In genomic region chr15:80036067-80036466, GRCh38 we compare ENCODE assay signal across 1 cellular context.
TF ChIP-seq lines count a peak whose summit lies in the region.

No MANE protein-coding gene starts in this region.

TF ChIP-seq in HepG2, 621 proteins besides CTCF, POLR2A, EP300 and RAD21 (continued from another document):
- no peak for TF ChIP-seq ETS1 (CRISPR knock-in tag; IDR thresholded peaks at IDR 0.05)
- TF ChIP-seq POGZ (CRISPR knock-in tag; IDR thresholded peaks at IDR 0.05): no peak
- TF ChIP-seq RARA (CRISPR knock-in tag; IDR thresholded peaks at IDR 0.05): no peak
- TF ChIP-seq ZNF550 (CRISPR knock-in tag; IDR thresholded peaks at IDR 0.05; ENCODE audit: borderline replicate concordance): no peak
- no peak for TF ChIP-seq CREBL2 (CRISPR knock-in tag; IDR thresholded peaks at IDR 0.05; ENCODE audit: borderline replicate concordance)
- no peak for TF ChIP-seq ZNF710 (CRISPR knock-in tag; IDR thresholded peaks at IDR 0.05; ENCODE audit: borderline replicate concordance)
- no peak for TF ChIP-seq ZNF7 (CRISPR knock-in tag; IDR thresholded peaks at IDR 0.05)
- TF ChIP-seq ZNF646 (CRISPR knock-in tag; IDR thresholded peaks at IDR 0.05): no peak
- no peak for TF ChIP-seq ZNF33B (CRISPR knock-in tag; IDR thresholded peaks at IDR 0.05)
- no peak for TF ChIP-seq SRSF9 (IDR thresholded peaks at IDR 0.05; ENCODE audit: borderline replicate concordance, insufficient read depth, low read depth, low read length, poor library complexity, severe bottlenecking)
- TF ChIP-seq CREB3 (CRISPR knock-in tag; IDR thresholded peaks at IDR 0.05): no peak
- TF ChIP-seq KLF11 (CRISPR knock-in tag; IDR thresholded peaks at IDR 0.05): no peak
